26 cellular contexts compared by ENCODE assay signal in the genomic region with DNA sequence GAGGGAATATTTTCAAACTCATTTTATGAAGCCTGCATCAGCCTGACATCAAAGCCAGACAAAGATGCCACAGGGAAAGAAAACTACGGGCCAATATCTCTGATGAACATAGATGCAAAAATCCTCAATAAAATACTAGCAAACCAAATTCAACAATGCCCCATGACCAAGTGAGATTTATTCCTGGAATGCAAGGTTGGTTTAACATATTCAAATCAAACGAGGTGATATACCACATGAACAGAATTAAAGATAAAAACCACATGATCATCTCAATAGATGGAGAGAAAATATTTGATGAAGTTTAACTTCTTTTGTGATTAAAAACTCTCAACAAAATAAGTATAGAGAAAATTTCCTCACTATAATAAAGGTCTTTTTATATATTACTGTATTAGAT.
"Had no signal": no experiment of that assay in that cellular context is flagged by ENCODE, and none has a peak within 500 bp of the region (broad histone marks: within the 10 kb centered on the region; RNA-seq: fewer than 3 reads in every experiment).

No MANE protein-coding gene starts in this region.

- H3K9me3 ChIP-seq: neutrophil, right lobe of liver, testis, thyroid gland had no signal

- H3K36me3 ChIP-seq: left ventricle myocardium inferior, neural progenitor cell, neutrophil, right atrium auricular region, right lobe of liver, stomach, thyroid gland, transverse colon, upper lobe of left lung, vagina had no signal

- H3K27me3 Mint-ChIP-seq: naive B cell; progenitor cell of endocrine pancreas; stimulated activated naive B cell treated with anti-CD40 and anti-IgM and Interleukin-4, amounts not matched to agents 10 μg/mL and 1 μg/mL and 100 μg/mL, for 72 hours had no signal

- H3K4me1 Mint-ChIP-seq: mesothelial cell of epicardium, nephron progenitor cell, neural progenitor cell had no signal

- H3K27ac ChIP-seq: left ventricle myocardium inferior, neural progenitor cell, neutrophil, right atrium auricular region, right lobe of liver, stomach, testis, thyroid gland, transverse colon, upper lobe of left lung, vagina had no signal

- ATAC-seq: natural killer cell; right lobe of liver; stimulated activated naive B cell treated with anti-CD40 and anti-IgM and Interleukin-4, amounts not matched to agents 10 μg/mL and 1 μg/mL and 100 μg/mL, for 72 hours; stimulated activated naive CD8-positive, alpha-beta T cell treated with anti-CD3 and anti-CD28 coated beads, Interleukin-15, Interleukin-2, amounts not matched to agents 100 U/mL and 50 U/mL, for 24 hours had no signal

- H3K4me3 Mint-ChIP-seq: mesothelial cell of epicardium; natural killer cell; nephron progenitor cell; neural progenitor cell; stimulated activated naive B cell treated with anti-CD40 and anti-IgM and Interleukin-4, amounts not matched to agents 10 μg/mL and 1 μg/mL and 100 μg/mL, for 72 hours had no signal

- H3K9ac ChIP-seq: neural progenitor cell had no signal

- H3K4me3 ChIP-seq: left ventricle myocardium inferior, lung, neural progenitor cell, right atrium auricular region, right lobe of liver, stomach, testis, thyroid gland, transverse colon, upper lobe of left lung, vagina had no signal

- H3K27me3 ChIP-seq: neural progenitor cell, neutrophil, right atrium auricular region, right lobe of liver, stomach, testis, thyroid gland, transverse colon, upper lobe of left lung, vagina had no signal

- H3K27ac Mint-ChIP-seq: mesothelial cell of epicardium; naive B cell; natural killer cell; nephron progenitor cell; neural progenitor cell; progenitor cell of endocrine pancreas; stimulated activated naive B cell treated with anti-CD40 and anti-IgM and Interleukin-4, amounts not matched to agents 10 μg/mL and 1 μg/mL and 100 μg/mL, for 72 hours had no signal

- H3K4me1 ChIP-seq: left ventricle myocardium inferior, neural progenitor cell, right atrium auricular region, right lobe of liver, stomach, testis, thyroid gland, transverse colon, upper lobe of left lung, vagina had no signal

- H3K4me2 ChIP-seq: neural progenitor cell had no signal

- H2AFZ ChIP-seq: neural progenitor cell had no signal

- DNase-seq: islet precursor cell; left ventricle myocardium inferior; mesendoderm; naive B cell; natural killer cell; nephron progenitor cell; occipital lobe; right lobe of liver; stimulated activated CD4-positive, alpha-beta T cell treated with anti-CD3 and anti-CD28 coated beads, Interleukin-12 subunit alpha, Interleukin-12 subunit beta, amount 100 ng/mL, for 4 hours; stimulated activated CD4-positive, alpha-beta T cell treated with anti-CD3 and anti-CD28 coated beads, Interleukin-15, amount 100 ng/mL, for 24 hours; stimulated activated CD4-positive, alpha-beta T cell treated with anti-CD3 and anti-CD28 coated beads, Interleukin-2, amount 100 ng/mL, for 24 hours; stimulated activated CD4-positive, alpha-beta T cell treated with anti-CD3 and anti-CD28 coated beads, Interleukin-4, amount 100 ng/mL, for 1 hour; stimulated activated naive B cell treated with anti-CD40 and anti-IgM and Interleukin-4, amounts not matched to agents 10 μg/mL and 1 μg/mL and 100 μg/mL, for 72 hours; stimulated activated naive CD8-positive, alpha-beta T cell treated with anti-CD3 and anti-CD28 coated beads, Interleukin-15, Interleukin-2, amounts not matched to agents 100 U/mL and 50 U/mL, for 24 hours; stomach; testis; thyroid gland; transverse colon; upper lobe of left lung had no signal
